Comparison of ENCODE assay signal across 20 cellular contexts in genomic region chr4:151862766-151863165, GRCh38.
DNase-seq lines count a peak whose midpoint lies in the region; ATAC-seq and TF ChIP-seq lines count a peak whose summit lies in the region.
"Had no signal": no experiment of that assay in that cellular context is flagged by ENCODE, and none has a peak within 500 bp of the region (broad histone marks: within the 10 kb centered on the region; RNA-seq: fewer than 3 reads in every experiment).

No MANE protein-coding gene starts in this region.

- H3K27ac Mint-ChIP-seq in MCF 10A (ENCODE audit: low read depth, unreplicated experiment) = no peak overlapping the region
- H3K27ac Mint-ChIP-seq: activated CD4-positive, alpha-beta T cell treated with anti-CD3 and anti-CD28 coated beads for 36 hours had no signal

- 79 to 92% methylated on average over 7 of the region's 7 CpGs for whole genome bisulfite sequencing in tibial nerve, 2 donors

- no peak overlapping the region for H3K4me3 Mint-ChIP-seq in MCF 10A (ENCODE audit: unreplicated experiment)
- H3K4me3 Mint-ChIP-seq: activated CD4-positive, alpha-beta T cell treated with anti-CD3 and anti-CD28 coated beads for 36 hours had no signal

- H3K36me3 ChIP-seq in breast epithelium (no peaks in the 10 kb centered on the region), tibial nerve (no peaks in the 10 kb centered on the region)
- H3K36me3 ChIP-seq: lower lobe of right lung, neutrophil, stomach, upper lobe of left lung had no signal

- H3K27me3 Mint-ChIP-seq in MCF 10A (ENCODE audit: insufficient read depth, unreplicated experiment) = peaks cover 22% of the 10 kb centered on the region

- H3K4me1 Mint-ChIP-seq in MCF 10A (ENCODE audit: insufficient read depth, unreplicated experiment) = peaks cover 1% of the 10 kb centered on the region

- peak; percentile 50 for DNase-seq in MCF 10A (ENCODE audit: unreplicated experiment)
- no peak for DNase-seq in breast epithelium (ENCODE audit: low spot score in 2 of 2)
- DNase-seq in RPMI7951 (ENCODE audit: low read depth) = peak; percentile 60
- DNase-seq in fibroblast of mammary gland (ENCODE audit: low read depth) = peak; percentile 75
- DNase-seq in activated naive CD4-positive, alpha-beta T cell (lab: John Stamatoyannopoulos, UW) = no peak
- no peak for DNase-seq in tibial nerve (ENCODE audit: low spot score in 2 of 2)
- DNase-seq: activated CD4-positive, alpha-beta T cell treated with anti-CD3 and anti-CD28 coated beads for 36 hours; C1 segment of cervical spinal cord; cortex of kidney; Karpas-422; lower lobe of right lung; NCI-H510A; stimulated activated CD4-positive, alpha-beta T cell treated with anti-CD3 and anti-CD28 coated beads, Interleukin-12 subunit alpha, Interleukin-12 subunit beta, amount 100 ng/mL, for 4 hours; stomach; upper lobe of left lung had no signal

- POLR2A ChIA-PET in MCF 10A (lab: Yijun Ruan, JAX) = no interaction called here

- BruUV-seq in MCF 10A (replicated peaks; lab: Mats Ljungman, UMichigan) = no TSS peak

- H3K27ac ChIP-seq in breast epithelium (no peak overlapping the region), tibial nerve (no peak overlapping the region)
- H3K27ac ChIP-seq: 22Rv1, hepatocyte, lower lobe of right lung, neutrophil, stomach, upper lobe of left lung had no signal

- no peaks in the 10 kb centered on the region for H3K4me1 ChIP-seq in breast epithelium
- H3K4me1 ChIP-seq in tibial nerve = peaks cover 0 to 9% (median 0%) of the 10 kb centered on the region in 4 donors

- no peaks in the 10 kb centered on the region for H3K27me3 ChIP-seq in breast epithelium
- no peaks in the 10 kb centered on the region for H3K27me3 ChIP-seq in tibial nerve
- H3K27me3 ChIP-seq: hepatocyte, stomach, upper lobe of left lung had no signal

- H3K9me3 Mint-ChIP-seq in MCF 10A (ENCODE audit: unreplicated experiment) = peaks cover 2% of the 10 kb centered on the region

- H3K9me3 ChIP-seq in breast epithelium = peaks cover 0 to 7% of the 10 kb centered on the region in 2 donors
- peaks cover 0 to 6% (median 0%) of the 10 kb centered on the region in 4 donors for H3K9me3 ChIP-seq in tibial nerve
- H3K9me3 ChIP-seq: neutrophil, stomach, upper lobe of left lung had no signal

- intact Hi-C loops in MCF 10A (cut with micrococcal nuclease) = no loop called here
- intact Hi-C loops in breast epithelium (cut with DNase I; ENCODE audit: low total_unique reads) = no loop called here

- ATAC-seq in HG02885 (IDR thresholded peaks at IDR 0.05; ENCODE audit: poor library complexity, unreplicated experiment) (no peak), HG03095 (IDR thresholded peaks at IDR 0.05; ENCODE audit: unreplicated experiment) (no peak)
- ATAC-seq: activated CD4-positive, alpha-beta T cell treated with anti-CD3 and anti-CD28 coated beads for 36 hours; lower lobe of right lung had no signal

- CTCF ChIA-PET in MCF 10A (lab: Yijun Ruan, JAX) = no interaction called here

- no peak for TF ChIP-seq EP300 in tibial nerve (IDR thresholded peaks at IDR 0.05)

- TF ChIP-seq CTCF in MCF 10A (IDR thresholded peaks at IDR 0.05; ENCODE audit: unreplicated experiment) = no peak
- no peak for TF ChIP-seq CTCF in breast epithelium (IDR thresholded peaks at IDR 0.05)
- TF ChIP-seq CTCF in fibroblast of mammary gland (conservative IDR thresholded peaks at IDR 0.05; ENCODE audit: control insufficient read depth, insufficient read depth, low read depth, low read length) = no peak
- no peak for TF ChIP-seq CTCF in tibial nerve (IDR thresholded peaks at IDR 0.05)

- H3K36me3 Mint-ChIP-seq in MCF 10A (ENCODE audit: insufficient read depth, unreplicated experiment) = no peaks in the 10 kb centered on the region

- TF ChIP-seq POLR2A in breast epithelium (IDR thresholded peaks at IDR 0.05) (no peak), tibial nerve (IDR thresholded peaks at IDR 0.05) (no peak)

- H3K4me3 ChIP-seq in breast epithelium (no peak overlapping the region), fibroblast of mammary gland (ENCODE audit: control insufficient read depth, low read depth, low read length) (no peak overlapping the region), tibial nerve (no peak overlapping the region)
- H3K4me3 ChIP-seq: hepatocyte, lower lobe of right lung, stomach, upper lobe of left lung had no signal

Comparison
In these comparisons a context has a peak if more than half of its experiments do, and no peak if none do; other contexts are left out.
1. DNase-seq: peak in MCF 10A (single experiment), RPMI7951 (single experiment) and fibroblast of mammary gland (single experiment); none in breast epithelium (0 of 2), activated naive CD4-positive, alpha-beta T cell (0 of 4) and tibial nerve (0 of 2).